9 cellular contexts compared by ENCODE assay signal in genomic region chr15:74422723-74423442, GRCh38. TPM values are rescaled to one million over a fixed set of nuclear protein-coding genes. Genes with fewer than 3 reads are reported as not detected.
DNase-seq lines count a peak whose midpoint lies in the region; ATAC-seq and TF ChIP-seq lines count a peak whose summit lies in the region.
"Had no signal": no experiment of that assay in that cellular context is flagged by ENCODE, and none has a peak within 500 bp of the region (broad histone marks: within the 10 kb centered on the region; RNA-seq: fewer than 3 reads in every experiment).

No MANE protein-coding gene starts in this region.

- H3K9me3 Mint-ChIP-seq in T-cell: no peaks in the 10 kb centered on the region

- H3K27me3 ChIP-seq in AG04450 (ENCODE audit: control insufficient read depth, insufficient read depth, low read length) (no peaks in the 10 kb centered on the region), layer of hippocampus (ENCODE audit: control insufficient read depth, insufficient read depth, low read length) (no peaks in the 10 kb centered on the region)

- POLR2A ChIA-PET in AG04450 (lab: Yijun Ruan, JAX) (interaction anchor here (0.5 to 1.5 kb wide), 4 partner anchors 9 to 118 kb away, joined by 3 to 6 read pairs (median 4); partner anchors contain the start of genes ARID3B and SEMA7A), T-cell (lab: Charles Lee) (interaction anchor here in 1 of 2 donors (0.6 kb wide), 1 partner anchor 419 kb away, joined by 3 read pairs; no protein-coding TSS in a partner anchor)

- H3K4me3 ChIP-seq in AG04450 (ENCODE audit: low read depth, low read length) (no peak overlapping the region), HFF-Myc (replicated peaks; ENCODE audit: low read depth, low read length) (no peak overlapping the region)

- no peaks in the 10 kb centered on the region for H3K27me3 Mint-ChIP-seq in T-cell

- no peak overlapping the region for H3K27ac Mint-ChIP-seq in T-cell

- no peaks in the 10 kb centered on the region for H3K36me3 Mint-ChIP-seq in T-cell

- no peak overlapping the region for H3K4me3 Mint-ChIP-seq in T-cell

- peaks cover 9 to 24% (median 11%) of the 10 kb centered on the region in 3 donors for H3K4me1 Mint-ChIP-seq in T-cell

- CTCF ChIA-PET in AG04450 (lab: Charles Lee): interaction anchor here (1.5 kb wide), 1 partner anchor 41 kb away, joined by 9 read pairs; no protein-coding TSS in a partner anchor
- CTCF ChIA-PET in T-cell (lab: Charles Lee): no interaction called here

- H3K27ac ChIP-seq in AG04450 (ENCODE audit: low read depth, low read length) (peak overlapping the region; percentile 68), layer of hippocampus (ENCODE audit: low read depth, low read length) (peak overlapping the region; percentile 94)

- no peaks in the 10 kb centered on the region for H3K9me3 ChIP-seq in AG04450 (ENCODE audit: control insufficient read depth, insufficient read depth, low read length)

- ATAC-seq in HG03196 (IDR thresholded peaks at IDR 0.05; ENCODE audit: unreplicated experiment): no peak
- ATAC-seq in T-cell (replicated peaks in 1 of 4): no peak

- TF ChIP-seq CTCF in AG04450 (IDR thresholded peaks at IDR 0.05; ENCODE audit: low read depth, low read length) (no peak), HFF-Myc (IDR thresholded peaks at IDR 0.05; ENCODE audit: low read depth, low read length, missing control alignments) (no peak)

- no peak for DNase-seq in AG04450 (ENCODE audit: low read depth, low spot score)
- peak; percentile 29 for DNase-seq in HFF-Myc (ENCODE audit: extremely low read depth, low read depth)
- peak; percentile 29 for DNase-seq in amniotic stem cell (lab: John Stamatoyannopoulos, UW)
- DNase-seq in NCI-H524 (lab: John Stamatoyannopoulos, UW): no peak
- no peak for DNase-seq in SIG-M5 (lab: John Stamatoyannopoulos, UW)
- no peak for DNase-seq in T-cell
- DNase-seq: stimulated activated CD4-positive, alpha-beta T cell treated with anti-CD3 and anti-CD28 coated beads, Interleukin-4, amount 100 ng/mL, for 1 hour had no signal

RNA-seq across cellular contexts. Expression of gene SEMA7A, which starts 10.9 kb away (rescaled TPM):
- 7.5 and 11.4 TPM in 2 replicates for polyA plus RNA-seq in AG04450 (2011; rRNA removed)
- polyA minus RNA-seq in AG04450 (2011; rRNA and poly(A)+ RNA removed): 12.9 and 16.0 TPM in 2 replicates
- total RNA-seq in T-cell: 1 to 10 TPM; 2.0 to 4.7 (median 3.1) TPM

RNA-seq across cellular contexts. Expression of gene UBL7, which starts 38.1 kb away (rescaled TPM):
- 76.6 and 82.8 TPM in 2 replicates for polyA plus RNA-seq in AG04450 (2011; rRNA removed)
- 50.3 and 74.2 TPM in 2 replicates for polyA minus RNA-seq in AG04450 (2011; rRNA and poly(A)+ RNA removed)
- total RNA-seq in T-cell: 10 to 100 TPM; 26.1 to 59.9 (median 55.3) TPM

RNA-seq across cellular contexts. Expression of gene CYP11A1, which starts 55.4 kb away (rescaled TPM):
- polyA plus RNA-seq in AG04450 (2011; rRNA removed): 0.09 and 0.14 TPM in 2 replicates
- polyA minus RNA-seq in AG04450 (2011; rRNA and poly(A)+ RNA removed): 0.23 and 0.35 TPM in 2 replicates
- total RNA-seq in T-cell: under 1 TPM in 3 of 5 donors, not detected in 2; 0.47 to 0.79 (median 0.49) TPM

Comparison
In these comparisons a context has a peak if more than half of its experiments do, and no peak if none do; other contexts are left out.
1. DNase-seq: peak in HFF-Myc (single experiment) and amniotic stem cell (single experiment); none in AG04450 (single experiment), NCI-H524 (0 of 2), SIG-M5 (single experiment) and T-cell (0 of 34).